In genomic region chr10:4849555-4850242, GRCh38 we compare ENCODE assay signal across 8 cellular contexts. TPM values are rescaled to one million over a fixed set of nuclear protein-coding genes. Genes with fewer than 3 reads are reported as not detected.
DNase-seq lines count a peak whose midpoint lies in the region; ATAC-seq and TF ChIP-seq lines count a peak whose summit lies in the region.

No MANE protein-coding gene starts in this region.

- no peak overlapping the region for H3K9ac ChIP-seq in endodermal cell (ENCODE audit: extremely low read depth, low read length, poor library complexity, severe bottlenecking)

- peak; percentile 80 for DNase-seq in D341Med (ENCODE audit: low spot score)
- DNase-seq in HT1080 (ENCODE audit: low read depth), result peak; percentile 88
- DNase-seq in NK-92 treated with Interleukin-12 subunit alpha and Interleukin-12 subunit beta, amount 100 ng/mL, for 24 hours (lab: John Stamatoyannopoulos, UW), result peak; percentile 68
- peak; percentile 49 to 81 for DNase-seq in activated CD8-positive, alpha-beta memory T cell treated with anti-CD3 and anti-CD28 coated beads for 1 hour (ENCODE audit: extremely low read depth in 1 of 2, low read depth in 1 of 2)
- DNase-seq in endodermal cell, result peak; percentile 96
- DNase-seq in mesenteric fat pad (ENCODE audit: low spot score), result peak; percentile 95
- peak; percentile 72 to 84 for DNase-seq in stimulated activated CD8-positive, alpha-beta memory T cell treated with anti-CD3 and anti-CD28 coated beads, Interleukin-2, amount 100 ng/mL, for 48 hours (ENCODE audit: low read depth in 2 of 2)

- no peak overlapping the region for H3K4me3 ChIP-seq in endodermal cell (ENCODE audit: low read length)

- H3K4me1 Mint-ChIP-seq in endodermal cell, result peaks cover 29% of the 10 kb centered on the region

- H3K9me3 Mint-ChIP-seq in endodermal cell, result no peaks in the 10 kb centered on the region

- ATAC-seq in GM21447 (IDR thresholded peaks at IDR 0.05; ENCODE audit: unreplicated experiment), result peak; percentile 91

- H3K9me3 ChIP-seq in endodermal cell (ENCODE audit: control insufficient read depth, low read length), result no peaks in the 10 kb centered on the region

- peaks cover 8% of the 10 kb centered on the region for H3K36me3 Mint-ChIP-seq in endodermal cell (ENCODE audit: low read depth)

- WGBS in endodermal cell (ENCODE audit: insufficient coverage in 1 of 2, insufficient read length in 1 of 2), 2 experiments, result 19 to 25% methylated on average over 12 of the region's 12 CpGs

- peak; percentile 100 for TF ChIP-seq CTCF in endodermal cell (conservative IDR thresholded peaks at IDR 0.05)

- no peak overlapping the region for H3K27ac Mint-ChIP-seq in endodermal cell

- peaks cover 2% of the 10 kb centered on the region for H3K27me3 Mint-ChIP-seq in endodermal cell (ENCODE audit: insufficient read depth)

- no peaks in the 10 kb centered on the region for H3K27me3 ChIP-seq in endodermal cell (ENCODE audit: control insufficient read depth, insufficient read depth, low read length, poor library complexity, severe bottlenecking)

- peak overlapping the region; percentile 36 for H3K4me3 Mint-ChIP-seq in endodermal cell

- no peak overlapping the region for H3K27ac ChIP-seq in endodermal cell (ENCODE audit: low read depth, low read length)

- H3K36me3 ChIP-seq in endodermal cell (ENCODE audit: control insufficient read depth, insufficient read depth, low read length), result no peaks in the 10 kb centered on the region

- peaks cover 12% of the 10 kb centered on the region for H3K4me1 ChIP-seq in endodermal cell (ENCODE audit: control insufficient read depth, insufficient read depth, low read length)

RNA-seq across cellular contexts. Expression of gene AKR1E2, which starts 23.7 kb away (rescaled TPM):
- not detected in 2 replicates for total RNA-seq in HT1080 (2014; rRNA removed; shearing (Covaris generic))
- not detected in 2 replicates for polyA plus RNA-seq in HT1080 (2015; cell fraction: cytosol; rRNA removed)
- polyA plus RNA-seq in HT1080 (2015; cell fraction: nucleus; rRNA removed), result not detected in 2 replicates
- total RNA-seq in endodermal cell (1 to 10 TPM; 5.7 to 6.4 TPM), mesenteric fat pad (9.2 TPM)
- polyA plus RNA-seq in endodermal cell (2013, experiment 1 of 2), result 4.1 TPM
- polyA plus RNA-seq in endodermal cell (2013, experiment 2 of 2), result 4.2 TPM
